10 cellular contexts compared by ENCODE assay signal in the genomic region with DNA sequence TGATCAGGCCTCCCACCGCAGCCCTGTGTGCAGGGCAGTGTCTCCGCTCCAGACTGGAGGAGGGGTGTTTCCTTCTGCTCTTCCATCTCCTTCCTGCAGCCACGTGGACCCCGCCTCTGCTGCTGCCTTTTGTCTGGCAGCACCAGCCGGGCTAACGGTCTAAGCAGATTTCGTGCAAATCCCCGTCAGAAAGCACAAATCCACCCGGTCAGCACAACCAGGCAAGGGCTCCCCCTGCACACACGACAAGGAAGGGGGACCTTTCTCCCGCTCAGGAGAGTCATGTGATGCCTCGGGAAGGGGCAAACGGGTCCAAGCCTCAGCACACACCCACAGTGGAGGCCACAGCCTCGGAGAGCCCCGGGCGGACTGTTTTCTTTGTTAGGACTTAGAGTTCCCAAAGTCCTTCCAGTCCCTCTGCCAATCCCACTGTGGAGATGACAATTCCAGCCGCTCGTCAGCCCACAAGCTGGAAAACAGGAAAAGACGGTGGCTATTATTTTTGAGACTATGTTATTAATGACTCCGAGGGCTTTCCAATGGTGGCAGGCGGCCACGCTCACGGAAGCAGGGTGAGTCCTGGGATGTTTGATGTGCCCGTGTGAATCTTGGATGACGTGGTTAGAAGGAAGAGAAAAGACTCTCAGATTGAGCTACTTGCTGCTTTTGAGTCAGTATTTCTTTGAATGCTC. TPM values are rescaled to one million over a fixed set of nuclear protein-coding genes. Genes with fewer than 3 reads are reported as not detected.
DNase-seq lines count a peak whose midpoint lies in the region; ATAC-seq and TF ChIP-seq lines count a peak whose summit lies in the region.
"Had no signal": no experiment of that assay in that cellular context is flagged by ENCODE, and none has a peak within 500 bp of the region (broad histone marks: within the 10 kb centered on the region; RNA-seq: fewer than 3 reads in every experiment).

No MANE protein-coding gene starts in this region.

- peaks cover 43% of the 10 kb centered on the region for H3K4me1 Mint-ChIP-seq in activated naive CD8-positive, alpha-beta T cell treated with anti-CD3 and anti-CD28 coated beads, Interleukin-2, amount 10 ng/mL, durations not matched to agents 7 days and 5 days
- H3K4me1 Mint-ChIP-seq in activated naive CD8-positive, alpha-beta T cell treated with anti-CD3 and anti-CD28 coated beads, Interleukin-2, amount 50 U/mL, for 24 hours = no peaks in the 10 kb centered on the region

- ATAC-seq in activated naive CD8-positive, alpha-beta T cell treated with anti-CD3 and anti-CD28 coated beads, Interleukin-2, amount 10 ng/mL, durations not matched to agents 7 days and 5 days (ENCODE audit: low read depth) = no peak
- no peak for ATAC-seq in activated naive CD8-positive, alpha-beta T cell treated with anti-CD3 and anti-CD28 coated beads, Interleukin-2, amount 50 U/mL, for 24 hours
- ATAC-seq in aorta (ENCODE audit: low FRiP score) = peak; percentile 64
- no peak for ATAC-seq in stimulated activated naive CD8-positive, alpha-beta T cell treated with anti-CD3 and anti-CD28 coated beads, Interleukin-15, Interleukin-2, amounts not matched to agents 100 U/mL and 50 U/mL, for 24 hours
- ATAC-seq: activated T-cell treated with anti-CD3 and anti-CD28 coated beads, Interleukin-2, amount 50 U/mL, for 4 hours; SK-N-SH treated with all-trans-retinoic acid at 6 μM for 48 hours had no signal

- no peaks in the 10 kb centered on the region for H3K27me3 Mint-ChIP-seq in activated naive CD8-positive, alpha-beta T cell treated with anti-CD3 and anti-CD28 coated beads, Interleukin-2, amount 10 ng/mL, durations not matched to agents 7 days and 5 days
- H3K27me3 Mint-ChIP-seq in activated naive CD8-positive, alpha-beta T cell treated with anti-CD3 and anti-CD28 coated beads, Interleukin-2, amount 50 U/mL, for 24 hours = no peaks in the 10 kb centered on the region

- H3K4me3 Mint-ChIP-seq in activated naive CD8-positive, alpha-beta T cell treated with anti-CD3 and anti-CD28 coated beads, Interleukin-2, amount 10 ng/mL, durations not matched to agents 7 days and 5 days = no peak overlapping the region
- no peak overlapping the region for H3K4me3 Mint-ChIP-seq in activated naive CD8-positive, alpha-beta T cell treated with anti-CD3 and anti-CD28 coated beads, Interleukin-2, amount 50 U/mL, for 24 hours
- H3K4me3 Mint-ChIP-seq: activated T-cell treated with anti-CD3 and anti-CD28 coated beads, Interleukin-2, amount 50 U/mL, for 4 hours had no signal

- POLR2A ChIA-PET in activated naive CD8-positive, alpha-beta T cell treated with anti-CD3 and anti-CD28 coated beads, Interleukin-2, amount 10 ng/mL, durations not matched to agents 7 days and 5 days (lab: Charles Lee) = interaction anchor here (0.8 to 2.7 kb wide), 3 partner anchors 8 to 67 kb away, joined by 3 to 10 read pairs (median 3); no protein-coding TSS in a partner anchor

- intact Hi-C loops in esophagus squamous epithelium (cut with DNase I) (no loop called here), aorta (cut with DNase I) (no loop called here)

- no peak for DNase-seq in activated naive CD8-positive, alpha-beta T cell treated with anti-CD3 and anti-CD28 coated beads, Interleukin-2, amount 10 ng/mL, durations not matched to agents 7 days and 5 days
- no peak for DNase-seq in activated naive CD8-positive, alpha-beta T cell treated with anti-CD3 and anti-CD28 coated beads, Interleukin-2, amount 50 U/mL, for 24 hours
- DNase-seq in esophagus squamous epithelium (lab: John Stamatoyannopoulos, UW) (no peak), aorta (peak in 1 of 2 donors; percentile 58), GM13977 (ENCODE audit: low spot score) (no peak)
- no peak for DNase-seq in stimulated activated naive CD8-positive, alpha-beta T cell treated with anti-CD3 and anti-CD28 coated beads, Interleukin-15, Interleukin-2, amounts not matched to agents 100 U/mL and 50 U/mL, for 24 hours
- no peak for DNase-seq in activated CD4-positive, CD25-positive, alpha-beta regulatory T cell (lab: John Stamatoyannopoulos, UW)
- DNase-seq: activated T-cell treated with anti-CD3 and anti-CD28 coated beads, Interleukin-2, amount 50 U/mL, for 4 hours had no signal

- no peaks in the 10 kb centered on the region for H4K20me1 ChIP-seq in neural cell (ENCODE audit: insufficient read depth)

- H3K9me3 ChIP-seq in esophagus squamous epithelium (peaks cover 0 to 3% (median 0%) of the 10 kb centered on the region in 3 donors), neural cell (ENCODE audit: low read length) (no peaks in the 10 kb centered on the region), aorta (ENCODE audit: control insufficient read depth, low read length) (no peaks in the 10 kb centered on the region)

- H3K27ac ChIP-seq in esophagus squamous epithelium (peak overlapping the region; percentile 63 to 86 (median 70)), neural cell (ENCODE audit: low read length) (no peak overlapping the region), aorta (ENCODE audit: low read depth in 1 of 2, low read length in 2 of 2) (peak overlapping the region in 1 of 2 donors; percentile 2)

- no peaks in the 10 kb centered on the region for H3K79me2 ChIP-seq in neural cell (replicated peaks; ENCODE audit: insufficient read depth, low read length)

- no peak overlapping the region for H3K4me2 ChIP-seq in neural cell (ENCODE audit: low read length)

- peak overlapping the region; percentile 2 for H3K9ac ChIP-seq in neural cell (ENCODE audit: low read length)

- peak overlapping the region in 3 of 4 donors; percentile 2 to 36 (median 13) for H3K4me3 ChIP-seq in esophagus squamous epithelium
- H3K4me3 ChIP-seq in neural cell (ENCODE audit: low read length) = no peak overlapping the region
- H3K4me3 ChIP-seq in aorta (ENCODE audit: low read length in 2 of 2) = no peak overlapping the region

- 15 to 43% methylated on average over 7 to 9 of the region's 25 CpGs for WGBS in esophagus squamous epithelium, 2 donors
- WGBS in aorta, 2 donors = 7 to 8% methylated on average over 25 of the region's 25 CpGs

- H3K27me3 ChIP-seq in esophagus squamous epithelium (no peaks in the 10 kb centered on the region), neural cell (ENCODE audit: insufficient read depth, low read depth, low read length) (no peaks in the 10 kb centered on the region), aorta (ENCODE audit: control insufficient read depth in 1 of 2, insufficient read depth in 2 of 2, low read length in 1 of 2) (no peaks in the 10 kb centered on the region)

- H3K9me2 ChIP-seq in neural cell (ENCODE audit: insufficient read depth, low read length) = no peaks in the 10 kb centered on the region

- H3K36me3 ChIP-seq in esophagus squamous epithelium (no peaks in the 10 kb centered on the region), neural cell (ENCODE audit: insufficient read depth, low read length) (no peaks in the 10 kb centered on the region), aorta (ENCODE audit: control insufficient read depth in 1 of 2, insufficient read depth in 2 of 2, low read length in 1 of 2) (no peaks in the 10 kb centered on the region)

- H3K4me1 ChIP-seq in esophagus squamous epithelium (peaks cover 10 to 32% (median 27%) of the 10 kb centered on the region in 3 donors), aorta (ENCODE audit: control insufficient read depth in 1 of 2, insufficient read depth in 2 of 2, low read length in 2 of 2) (peaks cover 0 to 5% of the 10 kb centered on the region in 2 donors)

- no peak for TF ChIP-seq EP300 in neural cell (conservative IDR thresholded peaks at IDR 0.05; ENCODE audit: poor library complexity, severe bottlenecking)

- in situ Hi-C loops in GM13977 (cut with MboI; ENCODE audit: low pct_unique_long_range_greater_than_20kb, low sequenced_read_pairs, unreplicated experiment) = no loop called here

- H3F3A ChIP-seq in neural cell (ENCODE audit: insufficient read depth, low read length, poor library complexity, severe bottlenecking) = no peaks in the 10 kb centered on the region

- no peak overlapping the region for H2AFZ ChIP-seq in neural cell (ENCODE audit: low read depth, low read length)

- H3K27ac Mint-ChIP-seq in activated naive CD8-positive, alpha-beta T cell treated with anti-CD3 and anti-CD28 coated beads, Interleukin-2, amount 10 ng/mL, durations not matched to agents 7 days and 5 days = peak overlapping the region; percentile 46
- no peak overlapping the region for H3K27ac Mint-ChIP-seq in activated naive CD8-positive, alpha-beta T cell treated with anti-CD3 and anti-CD28 coated beads, Interleukin-2, amount 50 U/mL, for 24 hours

- peaks cover 65% of the 10 kb centered on the region for H3K36me3 Mint-ChIP-seq in activated naive CD8-positive, alpha-beta T cell treated with anti-CD3 and anti-CD28 coated beads, Interleukin-2, amount 10 ng/mL, durations not matched to agents 7 days and 5 days
- H3K36me3 Mint-ChIP-seq in activated naive CD8-positive, alpha-beta T cell treated with anti-CD3 and anti-CD28 coated beads, Interleukin-2, amount 50 U/mL, for 24 hours (ENCODE audit: low read depth) = peaks cover 4% of the 10 kb centered on the region

- TF ChIP-seq RAD21 in neural cell (conservative IDR thresholded peaks at IDR 0.05) = no peak

- H3K9me3 Mint-ChIP-seq in activated naive CD8-positive, alpha-beta T cell treated with anti-CD3 and anti-CD28 coated beads, Interleukin-2, amount 10 ng/mL, durations not matched to agents 7 days and 5 days = peaks cover 14% of the 10 kb centered on the region
- H3K9me3 Mint-ChIP-seq in activated naive CD8-positive, alpha-beta T cell treated with anti-CD3 and anti-CD28 coated beads, Interleukin-2, amount 50 U/mL, for 24 hours = peaks cover 8% of the 10 kb centered on the region
- H3K9me3 Mint-ChIP-seq: activated T-cell treated with anti-CD3 and anti-CD28 coated beads, Interleukin-2, amount 50 U/mL, for 4 hours had no signal

- TF ChIP-seq CTCF in esophagus squamous epithelium (IDR thresholded peaks at IDR 0.05) = no peak
- TF ChIP-seq CTCF in neural cell (IDR thresholded peaks at IDR 0.05; ENCODE audit: poor library complexity, severe bottlenecking) = no peak
- no peak for TF ChIP-seq CTCF in GM13977 (IDR thresholded peaks at IDR 0.05; ENCODE audit: extremely low read depth, insufficient read depth, missing control alignments)

- no peak for TF ChIP-seq POLR2A in esophagus squamous epithelium (IDR thresholded peaks at IDR 0.05)

TF ChIP-seq in neural cell, 6 proteins besides CTCF, POLR2A, EP300 and RAD21 (continues in another document):
- TF ChIP-seq MXI1 (conservative IDR thresholded peaks at IDR 0.05; ENCODE audit: poor library complexity, severe bottlenecking) = no peak

RNA-seq across cellular contexts. Expression of a gene that starts 22.5 kb away (rescaled TPM):
- 10 to 100 TPM; 95.7 to 98.3 TPM for total RNA-seq in activated naive CD8-positive, alpha-beta T cell treated with anti-CD3 and anti-CD28 coated beads, Interleukin-2, amount 10 ng/mL, durations not matched to agents 7 days and 5 days
- total RNA-seq in esophagus squamous epithelium (10 to 100 TPM; 20.2 to 35.9 (median 29.9) TPM), aorta (10 to 100 TPM; 17.4 to 23.9 TPM)
- polyA plus RNA-seq in neural cell (12.4 and 22.1 TPM in 2 replicates), aorta (1 to 10 TPM; 3.4 to 5.8 TPM)
- polyA minus RNA-seq in neural cell = 31.4 and 36.0 TPM in 2 replicates

Comparison
In these comparisons a context has a peak if more than half of its experiments do, and no peak if none do; other contexts are left out.
1. H3K4me3 ChIP-seq: peak in esophagus squamous epithelium (3 of 4); none in neural cell (single experiment) and aorta (0 of 2).